In the genomic region with DNA sequence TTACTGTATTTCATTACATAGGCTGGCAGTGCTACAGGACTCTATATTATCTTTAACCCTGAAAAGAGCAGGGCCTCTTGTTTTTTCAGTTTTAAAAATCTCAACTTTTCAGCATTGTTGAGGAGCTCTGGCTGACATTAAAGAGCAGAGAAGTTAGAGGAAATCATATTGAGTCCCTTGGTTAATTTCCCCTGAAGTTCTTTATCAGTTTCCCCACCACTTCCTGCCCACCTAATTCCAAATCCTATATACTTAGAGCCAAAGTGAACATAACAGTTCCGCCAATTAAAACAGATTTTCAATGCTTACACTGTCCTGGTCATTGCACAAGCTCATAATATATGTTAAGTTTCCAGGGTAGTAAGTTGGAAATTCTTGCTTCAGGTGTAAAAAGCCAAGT, we compare ENCODE assay signal across 15 cellular contexts.
DNase-seq lines count a peak whose midpoint lies in the region; ATAC-seq and TF ChIP-seq lines count a peak whose summit lies in the region.
"Had no signal": no experiment of that assay in that cellular context is flagged by ENCODE, and none has a peak within 500 bp of the region (broad histone marks: within the 10 kb centered on the region; RNA-seq: fewer than 3 reads in every experiment).

No MANE protein-coding gene starts in this region.

- intact Hi-C loops in activated CD4-positive, alpha-beta memory T cell treated with anti-CD3 and anti-CD28 coated beads for 36 hours (cut with micrococcal nuclease): no loop called here
- intact Hi-C loops in CD8-positive, alpha-beta T cell (cut with DNase I, micrococcal nuclease): no loop called here
- intact Hi-C loops in natural killer cell (cut with micrococcal nuclease): no loop called here

- no peak overlapping the region for H3K4me3 ChIP-seq in CD8-positive, alpha-beta T cell (ENCODE audit: low read depth, low read length)
- no peak overlapping the region for H3K4me3 ChIP-seq in Peyer's patch
- H3K4me3 ChIP-seq in HAP-1: no peak overlapping the region
- H3K4me3 ChIP-seq: BLaER1 treated with 17β-estradiol and CSF1 and Interleukin-3, amounts not matched to agents 10 nM and 100 nM had no signal

- POLR2A ChIA-PET in activated CD4-positive, alpha-beta memory T cell treated with anti-CD3 and anti-CD28 coated beads for 36 hours (lab: Charles Lee): interaction anchor here (0.6 to 1.4 kb wide), 3 partner anchors 46 to 89 kb away, joined by 3 read pairs; a partner anchor contains a TSS
- POLR2A ChIA-PET in activated CD4-positive, alpha-beta memory T cell treated with anti-CD3 and anti-CD28 coated beads, Interleukin-2, amount 10 ng/mL, durations not matched to agents 7 days and 5 days (lab: Charles Lee): no interaction called here
- POLR2A ChIA-PET in CD8-positive, alpha-beta T cell (lab: Charles Lee): no interaction called here

- no peak overlapping the region for H3K27ac ChIP-seq in CD8-positive, alpha-beta T cell (ENCODE audit: low read depth, low read length)
- no peak overlapping the region for H3K27ac ChIP-seq in Peyer's patch
- H3K27ac ChIP-seq: BLaER1 treated with 17β-estradiol and CSF1 and Interleukin-3, amounts not matched to agents 10 nM and 100 nM had no signal

- no peaks in the 10 kb centered on the region for H3K27me3 ChIP-seq in CD8-positive, alpha-beta T cell (ENCODE audit: insufficient read depth, low read length)
- H3K27me3 ChIP-seq in Peyer's patch (no peaks in the 10 kb centered on the region), HAP-1 (ENCODE audit: low read depth) (no peaks in the 10 kb centered on the region)
- H3K27me3 ChIP-seq: BLaER1 treated with 17β-estradiol and CSF1 and Interleukin-3, amounts not matched to agents 10 nM and 100 nM had no signal

- in situ Hi-C loops in HAP-1 (cut with MboI; ENCODE audit: low sequenced_read_pairs): loop anchor here (25.0 kb wide), 2 partner anchors 582 to 857 kb away; no protein-coding TSS in a partner anchor

- no peaks in the 10 kb centered on the region for H3K9me3 Mint-ChIP-seq in activated CD4-positive, alpha-beta memory T cell treated with anti-CD3 and anti-CD28 coated beads for 36 hours
- peaks cover 2% of the 10 kb centered on the region for H3K9me3 Mint-ChIP-seq in activated CD4-positive, alpha-beta memory T cell treated with anti-CD3 and anti-CD28 coated beads, Interleukin-2, amount 10 ng/mL, durations not matched to agents 7 days and 5 days
- no peaks in the 10 kb centered on the region for H3K9me3 Mint-ChIP-seq in CD8-positive, alpha-beta T cell
- no peaks in the 10 kb centered on the region for H3K9me3 Mint-ChIP-seq in activated T-helper 17 cell treated with anti-CD3 and anti-CD28 coated beads, Interleukin-2, amount 50 U/mL, for 72 hours
- H3K9me3 Mint-ChIP-seq in natural killer cell: no peaks in the 10 kb centered on the region
- H3K9me3 Mint-ChIP-seq: CD4-positive, CD25-positive, alpha-beta regulatory T cell; H9 had no signal

- peaks cover 12% of the 10 kb centered on the region for H3K4me1 ChIP-seq in CD8-positive, alpha-beta T cell (ENCODE audit: insufficient read depth, low read length)
- H3K4me1 ChIP-seq in Peyer's patch (peaks cover 0 to 4% (median 0%) of the 10 kb centered on the region in 4 donors), HAP-1 (peaks cover 4% of the 10 kb centered on the region; the same call in 1 of the 2 replicates)

- no peaks in the 10 kb centered on the region for H3K36me3 ChIP-seq in CD8-positive, alpha-beta T cell (ENCODE audit: insufficient read depth, low read length)
- H3K36me3 ChIP-seq in Peyer's patch (no peaks in the 10 kb centered on the region), HAP-1 (replicated peaks) (no peaks in the 10 kb centered on the region)

- H3K27ac Mint-ChIP-seq in activated CD4-positive, alpha-beta memory T cell treated with anti-CD3 and anti-CD28 coated beads for 36 hours: peak overlapping the region; percentile 52
- no peak overlapping the region for H3K27ac Mint-ChIP-seq in activated CD4-positive, alpha-beta memory T cell treated with anti-CD3 and anti-CD28 coated beads, Interleukin-2, amount 10 ng/mL, durations not matched to agents 7 days and 5 days
- H3K27ac Mint-ChIP-seq in CD8-positive, alpha-beta T cell: peak overlapping the region; percentile 8
- no peak overlapping the region for H3K27ac Mint-ChIP-seq in activated T-helper 17 cell treated with anti-CD3 and anti-CD28 coated beads, Interleukin-2, amount 50 U/mL, for 72 hours
- peak overlapping the region; percentile 4 to 11 for H3K27ac Mint-ChIP-seq in natural killer cell

- no peaks in the 10 kb centered on the region for H3K9me3 ChIP-seq in CD8-positive, alpha-beta T cell (ENCODE audit: low read length)
- no peaks in the 10 kb centered on the region for H3K9me3 ChIP-seq in Peyer's patch
- H3K9me3 ChIP-seq in HAP-1: no peaks in the 10 kb centered on the region

- H3K4me3 Mint-ChIP-seq in activated CD4-positive, alpha-beta memory T cell treated with anti-CD3 and anti-CD28 coated beads for 36 hours: no peak overlapping the region
- H3K4me3 Mint-ChIP-seq in activated CD4-positive, alpha-beta memory T cell treated with anti-CD3 and anti-CD28 coated beads, Interleukin-2, amount 10 ng/mL, durations not matched to agents 7 days and 5 days: no peak overlapping the region
- no peak overlapping the region for H3K4me3 Mint-ChIP-seq in CD8-positive, alpha-beta T cell
- H3K4me3 Mint-ChIP-seq in activated T-helper 17 cell treated with anti-CD3 and anti-CD28 coated beads, Interleukin-2, amount 50 U/mL, for 72 hours: no peak overlapping the region
- H3K4me3 Mint-ChIP-seq in natural killer cell: no peak overlapping the region
- H3K4me3 Mint-ChIP-seq: CD4-positive, CD25-positive, alpha-beta regulatory T cell; H9 had no signal

- no peak for TF ChIP-seq CTCF in CD8-positive, alpha-beta T cell (IDR thresholded peaks at IDR 0.05)
- TF ChIP-seq CTCF in natural killer cell (IDR thresholded peaks at IDR 0.05): no peak
- TF ChIP-seq CTCF in Peyer's patch (IDR thresholded peaks at IDR 0.05): no peak

- H3K36me3 Mint-ChIP-seq in activated CD4-positive, alpha-beta memory T cell treated with anti-CD3 and anti-CD28 coated beads for 36 hours: peaks cover 13% of the 10 kb centered on the region
- H3K36me3 Mint-ChIP-seq in activated CD4-positive, alpha-beta memory T cell treated with anti-CD3 and anti-CD28 coated beads, Interleukin-2, amount 10 ng/mL, durations not matched to agents 7 days and 5 days (ENCODE audit: low read depth): peaks cover 15% of the 10 kb centered on the region
- peaks cover 33% of the 10 kb centered on the region for H3K36me3 Mint-ChIP-seq in CD8-positive, alpha-beta T cell
- peaks cover 41% of the 10 kb centered on the region for H3K36me3 Mint-ChIP-seq in activated T-helper 17 cell treated with anti-CD3 and anti-CD28 coated beads, Interleukin-2, amount 50 U/mL, for 72 hours (ENCODE audit: low read depth)
- no peaks in the 10 kb centered on the region for H3K36me3 Mint-ChIP-seq in natural killer cell

- ATAC-seq in CD8-positive, alpha-beta T cell: no peak
- peak; percentile 47 for ATAC-seq in activated T-helper 17 cell treated with anti-CD3 and anti-CD28 coated beads, Interleukin-2, amount 50 U/mL, for 72 hours (replicated peaks)
- ATAC-seq in natural killer cell: no peak

- TF ChIP-seq POLR2A in Peyer's patch (IDR thresholded peaks at IDR 0.05): no peak

- H3K4me1 Mint-ChIP-seq in activated CD4-positive, alpha-beta memory T cell treated with anti-CD3 and anti-CD28 coated beads for 36 hours (ENCODE audit: low read depth): peaks cover 52% of the 10 kb centered on the region
- H3K4me1 Mint-ChIP-seq in activated CD4-positive, alpha-beta memory T cell treated with anti-CD3 and anti-CD28 coated beads, Interleukin-2, amount 10 ng/mL, durations not matched to agents 7 days and 5 days: peaks cover 19% of the 10 kb centered on the region
- peaks cover 42% of the 10 kb centered on the region for H3K4me1 Mint-ChIP-seq in CD8-positive, alpha-beta T cell (ENCODE audit: low read depth)
- peaks cover 9% of the 10 kb centered on the region for H3K4me1 Mint-ChIP-seq in activated T-helper 17 cell treated with anti-CD3 and anti-CD28 coated beads, Interleukin-2, amount 50 U/mL, for 72 hours
- H3K4me1 Mint-ChIP-seq in natural killer cell: peaks cover 46 to 57% of the 10 kb centered on the region in 2 donors

- no peaks in the 10 kb centered on the region for H3K27me3 Mint-ChIP-seq in activated CD4-positive, alpha-beta memory T cell treated with anti-CD3 and anti-CD28 coated beads for 36 hours
- H3K27me3 Mint-ChIP-seq in activated CD4-positive, alpha-beta memory T cell treated with anti-CD3 and anti-CD28 coated beads, Interleukin-2, amount 10 ng/mL, durations not matched to agents 7 days and 5 days: no peaks in the 10 kb centered on the region
- no peaks in the 10 kb centered on the region for H3K27me3 Mint-ChIP-seq in CD8-positive, alpha-beta T cell (ENCODE audit: low read depth)
- no peaks in the 10 kb centered on the region for H3K27me3 Mint-ChIP-seq in activated T-helper 17 cell treated with anti-CD3 and anti-CD28 coated beads, Interleukin-2, amount 50 U/mL, for 72 hours
- H3K27me3 Mint-ChIP-seq in natural killer cell (ENCODE audit: low read depth in 2 of 2): no peaks in the 10 kb centered on the region
- H3K27me3 Mint-ChIP-seq: CD4-positive, CD25-positive, alpha-beta regulatory T cell had no signal

- DNase-seq in activated CD4-positive, alpha-beta memory T cell treated with anti-CD3 and anti-CD28 coated beads for 36 hours: no peak
- no peak for DNase-seq in activated CD4-positive, alpha-beta memory T cell treated with anti-CD3 and anti-CD28 coated beads, Interleukin-2, amount 10 ng/mL, durations not matched to agents 7 days and 5 days
- DNase-seq in CD8-positive, alpha-beta T cell: no peak
- no peak for DNase-seq in natural killer cell
- no peak for DNase-seq in NCI-H2227 (lab: John Stamatoyannopoulos, UW; ENCODE audit: unreplicated experiment)
- DNase-seq in Peyer's patch: no peak
- DNase-seq in HAP-1 (ENCODE audit: low spot score in 2 of 2): no peak
- DNase-seq: ACHN; CD4-positive, CD25-positive, alpha-beta regulatory T cell; DMS79; EL; GOT3; H9 had no signal

- CTCF ChIA-PET in activated CD4-positive, alpha-beta memory T cell treated with anti-CD3 and anti-CD28 coated beads for 36 hours (lab: Charles Lee): interaction anchor here (1.0 to 5.4 kb wide), 5 partner anchors 12 to 193 kb away, joined by 3 to 26 read pairs (median 4); a partner anchor contains a TSS
- CTCF ChIA-PET in activated CD4-positive, alpha-beta memory T cell treated with anti-CD3 and anti-CD28 coated beads, Interleukin-2, amount 10 ng/mL, durations not matched to agents 7 days and 5 days (lab: Charles Lee): interaction anchor here (1.0 to 1.8 kb wide), 2 partner anchors 12 to 89 kb away, joined by 4 to 11 read pairs; no protein-coding TSS in a partner anchor
- CTCF ChIA-PET in CD8-positive, alpha-beta T cell (lab: Charles Lee): no interaction called here

Comparison
In these comparisons a context has a peak if more than half of its experiments do, and no peak if none do; other contexts are left out.
1. H3K27ac Mint-ChIP-seq: peak in activated CD4-positive, alpha-beta memory T cell treated with anti-CD3 and anti-CD28 coated beads for 36 hours (single experiment), CD8-positive, alpha-beta T cell (single experiment) and natural killer cell (2 of 2); none in activated CD4-positive, alpha-beta memory T cell treated with anti-CD3 and anti-CD28 coated beads, Interleukin-2, amount 10 ng/mL, durations not matched to agents 7 days and 5 days (single experiment) and activated T-helper 17 cell treated with anti-CD3 and anti-CD28 coated beads, Interleukin-2, amount 50 U/mL, for 72 hours (single experiment).